Comparison of ENCODE assay signal across 7 cellular contexts in the genomic region with DNA sequence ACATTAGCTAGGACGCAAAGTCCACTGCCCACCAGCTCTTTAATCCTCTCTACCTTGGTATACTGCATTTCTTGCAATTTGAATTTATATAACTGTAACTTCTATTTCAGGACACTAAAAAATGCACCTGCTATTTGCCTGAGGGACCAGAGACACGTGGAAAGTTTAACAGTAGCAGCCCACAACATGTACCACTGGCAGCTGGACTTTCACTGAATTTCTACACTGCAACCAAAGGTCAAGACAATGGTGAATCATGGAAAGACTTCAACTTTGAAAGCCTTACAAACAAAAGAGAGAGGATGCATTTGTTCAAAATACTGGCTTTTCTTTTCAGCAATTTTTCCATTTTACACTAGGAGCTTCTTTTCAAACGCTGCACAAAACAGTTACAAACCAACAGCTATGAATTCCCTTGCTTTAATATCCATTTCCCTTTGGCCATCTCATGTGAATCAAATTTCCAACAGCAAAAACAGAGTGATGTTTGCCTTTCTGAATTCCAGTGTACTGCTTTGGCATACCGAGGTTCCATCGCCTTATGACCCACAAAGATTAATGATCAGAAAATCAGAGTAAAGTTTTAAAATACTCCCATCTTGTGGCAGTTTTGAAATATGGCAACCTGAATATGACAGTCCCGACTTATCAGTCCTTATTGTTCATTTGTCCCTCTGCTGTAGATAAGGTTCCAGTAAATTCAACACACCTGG. TPM values are rescaled to one million over a fixed set of nuclear protein-coding genes. Genes with fewer than 3 reads are reported as not detected.
DNase-seq lines count a peak whose midpoint lies in the region; ATAC-seq, FAIRE-seq and TF ChIP-seq lines count a peak whose summit lies in the region.

No MANE protein-coding gene starts in this region.

- peak; percentile 42 for TF ChIP-seq CTCF in GM12864 (IDR thresholded peaks at IDR 0.05; ENCODE audit: low read depth, low read length, missing control alignments)
- peak in 2 of 3 experiments; percentile 39 to 47 for TF ChIP-seq CTCF in keratinocyte (optimal IDR thresholded peaks at IDR 0.05 in 1 of 3, IDR thresholded peaks at IDR 0.05 in 1 of 3, conservative IDR thresholded peaks at IDR 0.05 in 1 of 3; ENCODE audit: extremely low read depth in 1 of 3, insufficient read depth in 2 of 3, low read length in 3 of 3)
- TF ChIP-seq CTCF in thoracic aorta (IDR thresholded peaks at IDR 0.05), result peak; percentile 44

- no peak overlapping the region for H3K4me2 ChIP-seq in keratinocyte (ENCODE audit: control insufficient read depth, extremely low read depth, insufficient read depth, low read depth, low read length)

- no peaks in the 10 kb centered on the region for H3K4me1 ChIP-seq in keratinocyte (ENCODE audit: control insufficient read depth, extremely low read depth, insufficient read depth, low read length)
- no peaks in the 10 kb centered on the region for H3K4me1 ChIP-seq in thoracic aorta (ENCODE audit: control insufficient read depth in 1 of 2, low read depth in 2 of 2)

- H3K79me2 ChIP-seq in keratinocyte (ENCODE audit: control insufficient read depth, insufficient read depth, low read length), result no peaks in the 10 kb centered on the region

- H3K27me3 ChIP-seq in keratinocyte (ENCODE audit: control insufficient read depth, extremely low read depth, insufficient read depth, low read length) (no peaks in the 10 kb centered on the region), thoracic aorta (replicated peaks; ENCODE audit: insufficient read depth) (no peaks in the 10 kb centered on the region)

- dilution Hi-C loops in keratinocyte (cut with MboI; ENCODE audit: extremely low pct_ligation_motif_present, low sequenced_read_pairs), result no loop called here

- H3K9me3 ChIP-seq in keratinocyte (ENCODE audit: control insufficient read depth, low read depth, low read length) (no peaks in the 10 kb centered on the region), thoracic aorta (no peaks in the 10 kb centered on the region)

- no peaks in the 10 kb centered on the region for H4K20me1 ChIP-seq in keratinocyte (ENCODE audit: control insufficient read depth, extremely low read depth, insufficient read depth, low read length)

- H3K36me3 ChIP-seq in keratinocyte (ENCODE audit: control insufficient read depth in 2 of 2, extremely low read depth in 1 of 2, insufficient read depth in 2 of 2, low read length in 2 of 2) (no peaks in the 10 kb centered on the region), thoracic aorta (no peaks in the 10 kb centered on the region)

- ATAC-seq in HG02798 (IDR thresholded peaks at IDR 0.05; ENCODE audit: poor library complexity, unreplicated experiment) (peak; percentile 69), thoracic aorta (ENCODE audit: insufficient number of reproducible peaks, low FRiP score, low read depth) (no peak)

- no peak overlapping the region for H3K9ac ChIP-seq in keratinocyte (ENCODE audit: control insufficient read depth, extremely low read depth, insufficient read depth, low read length)

- FAIRE-seq in keratinocyte (lab: Jason Lieb, UNC), result peak; percentile 29

- no peak overlapping the region for H2AFZ ChIP-seq in keratinocyte (ENCODE audit: control insufficient read depth, low read length)

- no peak overlapping the region for H3K27ac ChIP-seq in keratinocyte (ENCODE audit: control insufficient read depth, insufficient read depth, low read length)
- no peak overlapping the region for H3K27ac ChIP-seq in thoracic aorta

- no peaks in the 10 kb centered on the region for H3K9me1 ChIP-seq in keratinocyte (ENCODE audit: control insufficient read depth, extremely low read depth, insufficient read depth, low read length)

- no peak overlapping the region for H3K4me3 ChIP-seq in GM12864 (ENCODE audit: low read depth, low read length)
- H3K4me3 ChIP-seq in keratinocyte (ENCODE audit: control insufficient read depth in 2 of 3, extremely low read depth in 1 of 3, insufficient read depth in 2 of 3, low read depth in 1 of 3, low read length in 3 of 3), result no peak overlapping the region
- no peak overlapping the region for H3K4me3 ChIP-seq in thoracic aorta

- DNase-seq in GM12864 (ENCODE audit: low read depth) (peak; percentile 18), NCI-H345 treated with DMSO at 0.1 percent for 48 hours (lab: John Stamatoyannopoulos, UW; ENCODE audit: unreplicated experiment) (peak; percentile 41), brain pericyte (ENCODE audit: low read depth, low spot score) (peak; percentile 15), keratinocyte (ENCODE audit: low read depth, low spot score) (no peak), thoracic aorta (ENCODE audit: low spot score) (no peak), T-helper 9 cell (no peak)

RNA-seq across cellular contexts. Expression of a gene that starts 29.9 kb away (rescaled TPM):
- polyA plus RNA-seq in keratinocyte, result 35.8 to 108 TPM (median 45.7 TPM) in 3 replicates
- polyA plus RNA-seq in keratinocyte (2011; ENCODE audit: low read depth), result 225 TPM
- 52.7 and 60.4 TPM in 2 replicates for polyA plus RNA-seq in keratinocyte (2011; cell fraction: cytosol; rRNA removed)
- 43.2 and 82.8 TPM in 2 replicates for polyA plus RNA-seq in keratinocyte (2011; cell fraction: nucleus; rRNA removed)
- 177 and 198 TPM in 2 replicates for polyA plus RNA-seq in keratinocyte (2012; ENCODE audit: low replicate concordance)
- polyA minus RNA-seq in keratinocyte, result 12.2 to 66.1 TPM (median 18.4 TPM) in 3 replicates
- 16.3 TPM for polyA minus RNA-seq in keratinocyte (2011; cell fraction: cytosol; rRNA and poly(A)+ RNA removed)
- polyA minus RNA-seq in keratinocyte (2011; cell fraction: nucleus; rRNA and poly(A)+ RNA removed), result 13.1 and 17.5 TPM in 2 replicates
- total RNA-seq in thoracic aorta, result 10 to 100 TPM; 47.1 to 68.7 TPM

RNA-seq across cellular contexts. Expression of a gene that starts 30.8 kb away (rescaled TPM):
- 0.66 to 1.00 TPM (median 0.91 TPM) in 3 replicates for polyA plus RNA-seq in keratinocyte
- polyA plus RNA-seq in keratinocyte (2011; ENCODE audit: low read depth), result 0.79 TPM
- polyA plus RNA-seq in keratinocyte (2011; cell fraction: cytosol; rRNA removed), result 0.81 and 0.92 TPM in 2 replicates
- 2.0 and 2.9 TPM in 2 replicates for polyA plus RNA-seq in keratinocyte (2011; cell fraction: nucleus; rRNA removed)
- 0.78 and 2.1 TPM in 2 replicates for polyA plus RNA-seq in keratinocyte (2012; ENCODE audit: low replicate concordance)
- polyA minus RNA-seq in keratinocyte, result 0.13 to 0.53 TPM (median 0.29 TPM) in 3 replicates
- not detected for polyA minus RNA-seq in keratinocyte (2011; cell fraction: cytosol; rRNA and poly(A)+ RNA removed)
- 0.53 and 2.0 TPM in 2 replicates for polyA minus RNA-seq in keratinocyte (2011; cell fraction: nucleus; rRNA and poly(A)+ RNA removed)
- 1 to 10 TPM; 8.0 to 9.5 TPM for total RNA-seq in thoracic aorta

Comparison
In these comparisons a context has a peak if more than half of its experiments do, and no peak if none do; other contexts are left out.
1. DNase-seq: peak in GM12864 (single experiment), NCI-H345 treated with DMSO at 0.1 percent for 48 hours (single experiment) and brain pericyte (single experiment); none in keratinocyte (single experiment), thoracic aorta (single experiment) and T-helper 9 cell (single experiment).
2. Peak in every context shown above with its lines, with median percentiles within 50 percentile points of each other: CTCF ChIP-seq.